1 cellular context compared by ENCODE assay signal in genomic region chr18:39788395-39788794, GRCh38.
TF ChIP-seq lines count a peak whose summit lies in the region.

No MANE protein-coding gene starts in this region.

TF ChIP-seq in GM23338, 12 proteins besides CTCF, POLR2A, EP300 and RAD21 (continued from another document):
- TF ChIP-seq ZNF462 (CRISPR knock-in tag; IDR thresholded peaks at IDR 0.05): no peak
- no peak for TF ChIP-seq STAT1 (IDR thresholded peaks at IDR 0.05; ENCODE audit: unreplicated experiment)
- no peak for TF ChIP-seq CREB1 (CRISPR knock-in tag; IDR thresholded peaks at IDR 0.05; ENCODE audit: low read depth)
- TF ChIP-seq ZNF114 (CRISPR knock-in tag; IDR thresholded peaks at IDR 0.05): no peak
- TF ChIP-seq ETS1 (IDR thresholded peaks at IDR 0.05): no peak
- TF ChIP-seq EZH2phosphoT487 (IDR thresholded peaks at IDR 0.05; ENCODE audit: unreplicated experiment): no peak
- TF ChIP-seq POLR2AphosphoS5 (IDR thresholded peaks at IDR 0.05; ENCODE audit: low read depth): no peak
- no peak for TF ChIP-seq REST (IDR thresholded peaks at IDR 0.05; ENCODE audit: unreplicated experiment)
- TF ChIP-seq NANOG (IDR thresholded peaks at IDR 0.05; ENCODE audit: borderline replicate concordance): no peak
- no peak for TF ChIP-seq ZNF331 (CRISPR knock-in tag; IDR thresholded peaks at IDR 0.05; ENCODE audit: low read depth)
TF ChIP-seq in GM23338: peak in this region for 0.
